Comparison of ENCODE assay signal across 10 cellular contexts in the genomic region with DNA sequence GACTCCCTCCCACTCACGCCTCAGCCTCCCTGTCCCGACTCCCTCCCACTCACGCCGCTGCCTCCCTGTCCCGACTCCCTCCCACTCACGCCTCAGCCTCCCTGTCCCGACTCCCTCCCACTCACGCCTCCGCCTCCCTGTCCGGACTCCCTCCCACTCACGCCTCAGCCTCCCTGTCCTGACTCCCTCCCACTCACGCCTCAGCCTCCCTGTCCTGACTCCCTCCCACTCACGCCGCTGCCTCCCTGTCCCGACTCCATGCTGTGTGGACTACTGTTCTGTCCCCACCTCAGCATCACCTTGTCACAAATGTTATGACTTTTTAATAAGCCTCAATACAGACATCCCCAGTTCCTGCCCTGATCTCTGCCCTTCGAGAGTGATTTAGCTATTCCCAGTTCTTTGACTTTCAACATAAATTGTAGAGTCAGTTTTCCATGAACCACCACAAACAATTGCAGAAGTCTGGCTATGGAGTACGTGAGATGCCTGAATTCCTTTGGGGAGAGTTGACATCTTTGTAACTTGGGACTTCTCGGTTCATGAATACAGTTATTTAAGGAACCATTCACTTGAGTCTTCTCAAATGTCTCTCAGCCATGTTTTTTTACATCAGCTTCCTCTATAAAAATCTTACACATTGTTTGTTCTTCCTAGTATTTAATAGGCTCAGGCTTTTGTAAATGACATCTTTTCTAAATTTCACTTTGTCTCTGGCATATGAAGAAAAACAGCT.
DNase-seq lines count a peak whose midpoint lies in the region; ATAC-seq and TF ChIP-seq lines count a peak whose summit lies in the region.
"Had no signal": no experiment of that assay in that cellular context is flagged by ENCODE, and none has a peak within 500 bp of the region (broad histone marks: within the 10 kb centered on the region; RNA-seq: fewer than 3 reads in every experiment).

No MANE protein-coding gene starts in this region.

- 55% methylated on average over 7 of the region's 18 CpGs for WGBS in hepatocyte (ENCODE audit: low lambda C conversion rate, missing lambda C conversion rate)

- peaks cover 61% of the 10 kb centered on the region for H3K4me1 Mint-ChIP-seq in activated CD4-positive, alpha-beta T cell treated with anti-CD3 and anti-CD28 coated beads, Interleukin-2, amount 10 ng/mL, durations not matched to agents 7 days and 5 days
- H3K4me1 Mint-ChIP-seq in activated CD8-positive, alpha-beta T cell treated with anti-CD3 and anti-CD28 coated beads, Interleukin-2, amount 10 ng/mL, durations not matched to agents 7 days and 5 days (ENCODE audit: low read depth): peaks cover 67% of the 10 kb centered on the region
- H3K4me1 Mint-ChIP-seq in stimulated activated memory B cell treated with anti-CD40 and anti-IgM and Interleukin-4, amounts not matched to agents 10 μg/mL and 1 μg/mL and 100 μg/mL, for 72 hours: peaks cover 39% of the 10 kb centered on the region

- H3K9me3 ChIP-seq in hepatocyte (ENCODE audit: low read depth): no peaks in the 10 kb centered on the region

- peak overlapping the region; percentile 26 for H2AFZ ChIP-seq in hepatocyte

- no peak for ATAC-seq in activated CD8-positive, alpha-beta T cell treated with anti-CD3 and anti-CD28 coated beads, Interleukin-2, amount 10 ng/mL, durations not matched to agents 7 days and 5 days
- no peak for ATAC-seq in stimulated activated memory B cell treated with anti-CD40 and anti-IgM and Interleukin-4, amounts not matched to agents 10 μg/mL and 1 μg/mL and 100 μg/mL, for 72 hours

- peaks cover 21% of the 10 kb centered on the region for H3K36me3 Mint-ChIP-seq in activated CD4-positive, alpha-beta T cell treated with anti-CD3 and anti-CD28 coated beads, Interleukin-2, amount 10 ng/mL, durations not matched to agents 7 days and 5 days (ENCODE audit: low read depth)
- H3K36me3 Mint-ChIP-seq in activated CD8-positive, alpha-beta T cell treated with anti-CD3 and anti-CD28 coated beads, Interleukin-2, amount 10 ng/mL, durations not matched to agents 7 days and 5 days (ENCODE audit: low read depth): peaks cover 25% of the 10 kb centered on the region
- peaks cover 11% of the 10 kb centered on the region for H3K36me3 Mint-ChIP-seq in stimulated activated memory B cell treated with anti-CD40 and anti-IgM and Interleukin-4, amounts not matched to agents 10 μg/mL and 1 μg/mL and 100 μg/mL, for 72 hours

- CTCF ChIA-PET in activated CD4-positive, alpha-beta T cell treated with anti-CD3 and anti-CD28 coated beads, Interleukin-2, amount 10 ng/mL, durations not matched to agents 7 days and 5 days (lab: Charles Lee): interaction anchor here (0.8 to 2.1 kb wide), 2 partner anchors 10 to 20 kb away, joined by 3 to 6 read pairs; no protein-coding TSS in a partner anchor
- CTCF ChIA-PET in activated CD8-positive, alpha-beta T cell treated with anti-CD3 and anti-CD28 coated beads, Interleukin-2, amount 10 ng/mL, durations not matched to agents 7 days and 5 days (lab: Charles Lee): interaction anchor here (0.6 to 1.7 kb wide), 5 partner anchors 10 to 511 kb away, joined by 3 to 10 read pairs (median 3); no protein-coding TSS in a partner anchor

- H3K27ac ChIP-seq in hepatocyte: peak overlapping the region; percentile 13

- no peak for DNase-seq in activated CD4-positive, alpha-beta T cell treated with anti-CD3 and anti-CD28 coated beads, Interleukin-2, amount 10 ng/mL, durations not matched to agents 7 days and 5 days
- DNase-seq in activated CD4-positive, alpha-beta T cell treated with anti-CD3 and anti-CD28 coated beads, Interleukin-2, amount 50 U/mL, for 48 hours: no peak
- DNase-seq in activated CD8-positive, alpha-beta T cell treated with anti-CD3 and anti-CD28 coated beads, Interleukin-2, amount 10 ng/mL, durations not matched to agents 7 days and 5 days: no peak
- no peak for DNase-seq in hepatocyte (ENCODE audit: low spot score)
- DNase-seq in NCI-H82 (lab: John Stamatoyannopoulos, UW): no peak
- no peak for DNase-seq in DMS 273 (lab: John Stamatoyannopoulos, UW; ENCODE audit: unreplicated experiment)
- no peak for DNase-seq in GM10266 (ENCODE audit: extremely low spot score)
- DNase-seq: SW 1271, trophoblast cell had no signal

- no peak overlapping the region for H3K4me3 ChIP-seq in hepatocyte

- POLR2A ChIA-PET in activated CD4-positive, alpha-beta T cell treated with anti-CD3 and anti-CD28 coated beads, Interleukin-2, amount 10 ng/mL, durations not matched to agents 7 days and 5 days (lab: Charles Lee): interaction anchor here (1.4 kb wide), 1 partner anchor 11 kb away, joined by 5 read pairs; no protein-coding TSS in a partner anchor
- POLR2A ChIA-PET in activated CD8-positive, alpha-beta T cell treated with anti-CD3 and anti-CD28 coated beads, Interleukin-2, amount 10 ng/mL, durations not matched to agents 7 days and 5 days (lab: Charles Lee): interaction anchor here (0.8 to 2.3 kb wide), 4 partner anchors 10 to 256 kb away, joined by 3 to 22 read pairs (median 6); no protein-coding TSS in a partner anchor

- peaks cover 10% of the 10 kb centered on the region for H3K9me3 Mint-ChIP-seq in activated CD4-positive, alpha-beta T cell treated with anti-CD3 and anti-CD28 coated beads, Interleukin-2, amount 10 ng/mL, durations not matched to agents 7 days and 5 days
- peaks cover 6% of the 10 kb centered on the region for H3K9me3 Mint-ChIP-seq in activated CD8-positive, alpha-beta T cell treated with anti-CD3 and anti-CD28 coated beads, Interleukin-2, amount 10 ng/mL, durations not matched to agents 7 days and 5 days (ENCODE audit: insufficient read depth)
- peaks cover 5% of the 10 kb centered on the region for H3K9me3 Mint-ChIP-seq in stimulated activated memory B cell treated with anti-CD40 and anti-IgM and Interleukin-4, amounts not matched to agents 10 μg/mL and 1 μg/mL and 100 μg/mL, for 72 hours

- H3K27me3 ChIP-seq in hepatocyte: no peaks in the 10 kb centered on the region

- H4K20me1 ChIP-seq in hepatocyte (ENCODE audit: insufficient read depth, poor library complexity, severe bottlenecking): no peaks in the 10 kb centered on the region

- no peaks in the 10 kb centered on the region for H3K36me3 ChIP-seq in hepatocyte (replicated peaks; ENCODE audit: insufficient read depth, low read depth)

- TF ChIP-seq CTCF in hepatocyte (IDR thresholded peaks at IDR 0.05; ENCODE audit: poor library complexity) (no peak), GM10266 (IDR thresholded peaks at IDR 0.05; ENCODE audit: control insufficient read depth, insufficient read depth, low read depth, missing control alignments) (no peak)

- no peaks in the 10 kb centered on the region for H3K27me3 Mint-ChIP-seq in activated CD4-positive, alpha-beta T cell treated with anti-CD3 and anti-CD28 coated beads, Interleukin-2, amount 10 ng/mL, durations not matched to agents 7 days and 5 days
- H3K27me3 Mint-ChIP-seq in activated CD8-positive, alpha-beta T cell treated with anti-CD3 and anti-CD28 coated beads, Interleukin-2, amount 10 ng/mL, durations not matched to agents 7 days and 5 days (ENCODE audit: low read depth): no peaks in the 10 kb centered on the region
- peaks cover 80% of the 10 kb centered on the region for H3K27me3 Mint-ChIP-seq in stimulated activated memory B cell treated with anti-CD40 and anti-IgM and Interleukin-4, amounts not matched to agents 10 μg/mL and 1 μg/mL and 100 μg/mL, for 72 hours

- H3K4me2 ChIP-seq in hepatocyte: peak overlapping the region; percentile 58

- peak overlapping the region; percentile 97 for H3K27ac Mint-ChIP-seq in activated CD4-positive, alpha-beta T cell treated with anti-CD3 and anti-CD28 coated beads, Interleukin-2, amount 10 ng/mL, durations not matched to agents 7 days and 5 days
- H3K27ac Mint-ChIP-seq in activated CD8-positive, alpha-beta T cell treated with anti-CD3 and anti-CD28 coated beads, Interleukin-2, amount 10 ng/mL, durations not matched to agents 7 days and 5 days: peak overlapping the region; percentile 94
- H3K27ac Mint-ChIP-seq in stimulated activated memory B cell treated with anti-CD40 and anti-IgM and Interleukin-4, amounts not matched to agents 10 μg/mL and 1 μg/mL and 100 μg/mL, for 72 hours: no peak overlapping the region

- H3K4me1 ChIP-seq in hepatocyte (ENCODE audit: insufficient read depth): peaks cover 7% of the 10 kb centered on the region

- H3K4me3 Mint-ChIP-seq in activated CD4-positive, alpha-beta T cell treated with anti-CD3 and anti-CD28 coated beads, Interleukin-2, amount 10 ng/mL, durations not matched to agents 7 days and 5 days: peak overlapping the region; percentile 60
- H3K4me3 Mint-ChIP-seq in activated CD8-positive, alpha-beta T cell treated with anti-CD3 and anti-CD28 coated beads, Interleukin-2, amount 10 ng/mL, durations not matched to agents 7 days and 5 days: peak overlapping the region; percentile 66
- H3K4me3 Mint-ChIP-seq in stimulated activated memory B cell treated with anti-CD40 and anti-IgM and Interleukin-4, amounts not matched to agents 10 μg/mL and 1 μg/mL and 100 μg/mL, for 72 hours: peak overlapping the region; percentile 64

- no peaks in the 10 kb centered on the region for H3K79me2 ChIP-seq in hepatocyte

- H3K9me2 ChIP-seq in hepatocyte (replicated peaks; ENCODE audit: insufficient read depth): no peaks in the 10 kb centered on the region
